In genomic region chr14:95041477-95042020, GRCh38 we compare ENCODE assay signal across 19 cellular contexts.
DNase-seq lines count a peak whose midpoint lies in the region; ATAC-seq and TF ChIP-seq lines count a peak whose summit lies in the region.
"Had no signal": no experiment of that assay in that cellular context is flagged by ENCODE, and none has a peak within 500 bp of the region (broad histone marks: within the 10 kb centered on the region; RNA-seq: fewer than 3 reads in every experiment).

No MANE protein-coding gene starts in this region.

- H3K36me3 ChIP-seq in endodermal cell (ENCODE audit: control insufficient read depth, insufficient read depth, low read length) = no peaks in the 10 kb centered on the region
- H3K36me3 ChIP-seq: SJCRH30 had no signal

- no peaks in the 10 kb centered on the region for H3K27me3 ChIP-seq in endodermal cell (ENCODE audit: control insufficient read depth, insufficient read depth, low read length, poor library complexity, severe bottlenecking)
- H3K27me3 ChIP-seq: SJCRH30 had no signal

- 80 to 90% methylated on average over 2 to 5 of the region's 5 CpGs for WGBS in endodermal cell (ENCODE audit: insufficient coverage in 1 of 2, insufficient read length in 1 of 2), 2 experiments

- peaks cover 5% of the 10 kb centered on the region for H3K4me1 ChIP-seq in endodermal cell (ENCODE audit: control insufficient read depth, insufficient read depth, low read length)
- H3K4me1 ChIP-seq: SJCRH30 had no signal

- no peak overlapping the region for H3K27ac ChIP-seq in endodermal cell (ENCODE audit: low read depth, low read length)
- H3K27ac ChIP-seq: C4-2B, HL-60, SJCRH30 had no signal

- TF ChIP-seq CTCF in endodermal cell (conservative IDR thresholded peaks at IDR 0.05) (no peak), osteocyte (IDR thresholded peaks at IDR 0.05) (no peak), GM20000 (IDR thresholded peaks at IDR 0.05; ENCODE audit: extremely low read depth, missing control alignments) (no peak)

- DNase-seq in cardiac septum (ENCODE audit: low spot score) (peak; percentile 46), Right ventricle myocardium superior (no peak), endodermal cell (peak; percentile 17), osteocyte (ENCODE audit: extremely low spot score, unreplicated experiment) (peak; percentile 56), GM20000 (ENCODE audit: low spot score) (no peak), NCI-H748 (lab: John Stamatoyannopoulos, UW; ENCODE audit: unreplicated experiment) (no peak)
- no peak for DNase-seq in activated naive CD4-positive, alpha-beta T cell treated with Interleukin-2 at 50 U/mL for 16 hours
- DNase-seq: DMS 273 treated with DMSO at 0.1 percent for 48 hours; GF-D8; NCI-H1105; NCI-H1694 treated with DMSO at 0.1 percent for 48 hours; NCI-H345; NCI-H526; NK-92 treated with Interleukin-12 subunit alpha and Interleukin-12 subunit beta, amount 100 ng/mL, for 24 hours; SJCRH30 had no signal

- H3K4me3 Mint-ChIP-seq in endodermal cell = no peak overlapping the region
- H3K4me3 Mint-ChIP-seq in osteocyte (ENCODE audit: unreplicated experiment) = no peak overlapping the region
- H3K4me3 Mint-ChIP-seq: H9 had no signal

- no peaks in the 10 kb centered on the region for H3K9me3 Mint-ChIP-seq in endodermal cell
- H3K9me3 Mint-ChIP-seq in osteocyte (ENCODE audit: unreplicated experiment) = no peaks in the 10 kb centered on the region
- H3K9me3 Mint-ChIP-seq: H9 had no signal

- no peak overlapping the region for H3K4me3 ChIP-seq in endodermal cell (ENCODE audit: low read length)
- H3K4me3 ChIP-seq: SJCRH30 had no signal

- no peak for ATAC-seq in Right ventricle myocardium superior (ENCODE audit: poor library complexity)
- ATAC-seq in HG02938 (IDR thresholded peaks at IDR 0.05; ENCODE audit: unreplicated experiment) = no peak

- no peaks in the 10 kb centered on the region for H3K9me3 ChIP-seq in endodermal cell (ENCODE audit: control insufficient read depth, low read length)
- H3K9me3 ChIP-seq: SJCRH30 had no signal

- H3K27ac Mint-ChIP-seq in endodermal cell (no peak overlapping the region), osteocyte (ENCODE audit: unreplicated experiment) (peak overlapping the region; percentile 63)
- H3K27ac Mint-ChIP-seq: H9 had no signal

- H3K4me1 Mint-ChIP-seq in endodermal cell (peaks cover 7% of the 10 kb centered on the region), osteocyte (ENCODE audit: unreplicated experiment) (peaks cover 16% of the 10 kb centered on the region)

- H3K27me3 Mint-ChIP-seq in endodermal cell (ENCODE audit: insufficient read depth) (peaks cover 10% of the 10 kb centered on the region), osteocyte (ENCODE audit: unreplicated experiment) (peaks cover 8% of the 10 kb centered on the region)

- H3K9ac ChIP-seq in endodermal cell (ENCODE audit: extremely low read depth, low read length, poor library complexity, severe bottlenecking) = no peak overlapping the region

- intact Hi-C loops in cardiac septum (cut with DNase I) (no loop called here), Right ventricle myocardium superior (cut with DNase I) (no loop called here)

- H3K36me3 Mint-ChIP-seq in endodermal cell (ENCODE audit: low read depth) (no peaks in the 10 kb centered on the region), osteocyte (ENCODE audit: unreplicated experiment) (no peaks in the 10 kb centered on the region)

Comparison
In these comparisons a context has a peak if more than half of its experiments do, and no peak if none do; other contexts are left out.
1. DNase-seq: peak in cardiac septum (single experiment), endodermal cell (single experiment) and osteocyte (single experiment); none in Right ventricle myocardium superior (single experiment), GM20000 (single experiment), NCI-H748 (single experiment) and activated naive CD4-positive, alpha-beta T cell treated with Interleukin-2 at 50 U/mL for 16 hours (single experiment).